ENCODE assay signal across 26 cellular contexts in the genomic region with DNA sequence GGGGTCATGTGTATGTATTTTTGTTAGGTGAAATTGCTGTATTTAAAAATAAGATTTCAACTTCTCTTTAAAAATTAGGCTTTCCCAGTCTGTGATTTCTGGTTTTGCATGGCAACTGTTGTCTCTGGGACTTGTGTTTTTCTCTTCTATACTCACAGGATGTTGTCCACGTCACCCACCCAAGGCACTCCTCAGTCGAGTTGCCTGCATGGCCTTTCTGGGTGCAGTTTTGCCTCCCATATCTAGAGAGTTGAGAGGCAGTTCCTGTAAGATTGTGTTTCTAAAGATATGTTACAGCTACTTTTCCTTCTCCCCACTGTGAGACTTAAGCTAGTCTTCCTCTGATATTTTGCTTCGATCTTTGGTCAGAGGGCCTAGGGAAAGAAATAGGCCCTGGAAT. TPM values are rescaled to one million over a fixed set of nuclear protein-coding genes. Genes with fewer than 3 reads are reported as not detected.
DNase-seq lines count a peak whose midpoint lies in the region; ATAC-seq, FAIRE-seq and TF ChIP-seq lines count a peak whose summit lies in the region.
"Had no signal": no experiment of that assay in that cellular context is flagged by ENCODE, and none has a peak within 500 bp of the region (broad histone marks: within the 10 kb centered on the region; RNA-seq: fewer than 3 reads in every experiment).

No MANE protein-coding gene starts in this region.

- no peak for DNase-seq in activated naive CD4-positive, alpha-beta T cell treated with anti-CD3 and anti-CD28 coated beads, Interleukin-2, amount 10 ng/mL, durations not matched to agents 7 days and 5 days
- DNase-seq in cardiac fibroblast (ENCODE audit: low read depth in 2 of 2), result peak; percentile 36 to 38
- no peak for DNase-seq in vagina (ENCODE audit: extremely low spot score in 2 of 2)
- DNase-seq in epidermal melanocyte (ENCODE audit: insufficient read length, low spot score), result no peak
- DNase-seq in HTR-8/SVneo (ENCODE audit: insufficient read length, low spot score), result no peak
- DNase-seq: ACHN; Caco-2; CD4-positive, alpha-beta memory T cell; DMS 273 treated with DMSO at 0.1 percent for 48 hours; DMS79 treated with DMSO at 0.1 percent for 48 hours; H7; KBM-7; NCI-H1092; NCI-H1436; NCI-H2029; NCI-H2227 treated with DMSO at 0.1 percent for 48 hours; NCI-H510A; NK-92 treated with Interleukin-12 subunit alpha and Interleukin-12 subunit beta, amount 100 ng/mL, for 24 hours; SIG-M5 had no signal

- no peaks in the 10 kb centered on the region for H3K36me3 Mint-ChIP-seq in activated naive CD4-positive, alpha-beta T cell treated with anti-CD3 and anti-CD28 coated beads, Interleukin-2, amount 50 U/mL, for 24 hours
- no peaks in the 10 kb centered on the region for H3K36me3 Mint-ChIP-seq in activated naive CD4-positive, alpha-beta T cell treated with anti-CD3 and anti-CD28 coated beads, Interleukin-2, amount 10 ng/mL, durations not matched to agents 7 days and 5 days
- no peaks in the 10 kb centered on the region for H3K36me3 Mint-ChIP-seq in nephron (ENCODE audit: low read depth)
- H3K36me3 Mint-ChIP-seq: CD4-positive, alpha-beta memory T cell had no signal

- FAIRE-seq in HTR-8/SVneo (lab: Jason Lieb, UNC), result no peak

- H3K9me3 ChIP-seq in vagina, result no peaks in the 10 kb centered on the region
- H3K9me3 ChIP-seq: BLaER1, Caco-2 had no signal

- peak overlapping the region; percentile 69 for H3K27ac Mint-ChIP-seq in activated naive CD4-positive, alpha-beta T cell treated with anti-CD3 and anti-CD28 coated beads, Interleukin-2, amount 50 U/mL, for 24 hours
- no peak overlapping the region for H3K27ac Mint-ChIP-seq in activated naive CD4-positive, alpha-beta T cell treated with anti-CD3 and anti-CD28 coated beads, Interleukin-2, amount 10 ng/mL, durations not matched to agents 7 days and 5 days
- peak overlapping the region in 2 of 3 experiments; percentile 91 to 95 for H3K27ac Mint-ChIP-seq in nephron

- no peaks in the 10 kb centered on the region for H3K9me3 Mint-ChIP-seq in activated naive CD4-positive, alpha-beta T cell treated with anti-CD3 and anti-CD28 coated beads, Interleukin-2, amount 50 U/mL, for 24 hours
- no peaks in the 10 kb centered on the region for H3K9me3 Mint-ChIP-seq in activated naive CD4-positive, alpha-beta T cell treated with anti-CD3 and anti-CD28 coated beads, Interleukin-2, amount 10 ng/mL, durations not matched to agents 7 days and 5 days
- H3K9me3 Mint-ChIP-seq in nephron, result no peaks in the 10 kb centered on the region
- H3K9me3 Mint-ChIP-seq: CD4-positive, alpha-beta memory T cell; HFFc6 had no signal

- no peak for TF ChIP-seq POLR2A in vagina (IDR thresholded peaks at IDR 0.05)

- no peak overlapping the region for H3K4me3 Mint-ChIP-seq in activated naive CD4-positive, alpha-beta T cell treated with anti-CD3 and anti-CD28 coated beads, Interleukin-2, amount 50 U/mL, for 24 hours
- H3K4me3 Mint-ChIP-seq in activated naive CD4-positive, alpha-beta T cell treated with anti-CD3 and anti-CD28 coated beads, Interleukin-2, amount 10 ng/mL, durations not matched to agents 7 days and 5 days, result no peak overlapping the region
- H3K4me3 Mint-ChIP-seq in nephron, result no peak overlapping the region
- H3K4me3 Mint-ChIP-seq: CD4-positive, alpha-beta memory T cell had no signal

- intact Hi-C loops in vagina (cut with DNase I), result no loop called here

- no peaks in the 10 kb centered on the region for H3K27me3 ChIP-seq in vagina
- H3K27me3 ChIP-seq: BLaER1 had no signal

- peak overlapping the region; percentile 36 for H3K27ac ChIP-seq in vagina
- H3K27ac ChIP-seq: 22Rv1, BLaER1, RWPE1 had no signal

- ATAC-seq in GM21619 (IDR thresholded peaks at IDR 0.05; ENCODE audit: unreplicated experiment), result no peak

- no peak for TF ChIP-seq CTCF in cardiac fibroblast (IDR thresholded peaks at IDR 0.05; ENCODE audit: low read depth, low read length)
- no peak for TF ChIP-seq CTCF in nephron (IDR thresholded peaks at IDR 0.05; ENCODE audit: unreplicated experiment in 3 of 3)
- TF ChIP-seq CTCF in vagina (IDR thresholded peaks at IDR 0.05), result no peak

- peaks cover 39% of the 10 kb centered on the region for H3K4me1 ChIP-seq in vagina
- H3K4me1 ChIP-seq: BLaER1 had no signal

- peaks cover 7% of the 10 kb centered on the region for H3K4me1 Mint-ChIP-seq in activated naive CD4-positive, alpha-beta T cell treated with anti-CD3 and anti-CD28 coated beads, Interleukin-2, amount 50 U/mL, for 24 hours
- H3K4me1 Mint-ChIP-seq in activated naive CD4-positive, alpha-beta T cell treated with anti-CD3 and anti-CD28 coated beads, Interleukin-2, amount 10 ng/mL, durations not matched to agents 7 days and 5 days, result peaks cover 9% of the 10 kb centered on the region
- peaks cover 55% of the 10 kb centered on the region for H3K4me1 Mint-ChIP-seq in nephron

- H3K27me3 Mint-ChIP-seq in activated naive CD4-positive, alpha-beta T cell treated with anti-CD3 and anti-CD28 coated beads, Interleukin-2, amount 50 U/mL, for 24 hours, result no peaks in the 10 kb centered on the region
- H3K27me3 Mint-ChIP-seq in activated naive CD4-positive, alpha-beta T cell treated with anti-CD3 and anti-CD28 coated beads, Interleukin-2, amount 10 ng/mL, durations not matched to agents 7 days and 5 days, result no peaks in the 10 kb centered on the region
- H3K27me3 Mint-ChIP-seq in nephron (ENCODE audit: low read depth), result no peaks in the 10 kb centered on the region
- H3K27me3 Mint-ChIP-seq: CD4-positive, alpha-beta memory T cell had no signal

- CTCF ChIA-PET in activated naive CD4-positive, alpha-beta T cell treated with anti-CD3 and anti-CD28 coated beads, Interleukin-2, amount 10 ng/mL, durations not matched to agents 7 days and 5 days (lab: Charles Lee), result no interaction called here

- no peaks in the 10 kb centered on the region for H3K36me3 ChIP-seq in vagina
- H3K36me3 ChIP-seq: BLaER1 had no signal

- H3K4me3 ChIP-seq in cardiac fibroblast (replicated peaks in 1 of 2; ENCODE audit: low read depth in 2 of 2, low read length in 2 of 2) (no peak overlapping the region), vagina (no peak overlapping the region)
- H3K4me3 ChIP-seq: BLaER1 had no signal

RNA-seq across cellular contexts. Expression of a gene that starts 2.3 kb away (rescaled TPM):
- 2.9 TPM for total RNA-seq in vagina
- total RNA-seq: Caco-2; CD4-positive, alpha-beta memory T cell; H7 had no signal

RNA-seq across cellular contexts. Expression of a gene that starts 51.2 kb away (rescaled TPM):
- 10.8 TPM for total RNA-seq in vagina
- total RNA-seq: Caco-2; CD4-positive, alpha-beta memory T cell; H7 had no signal

Comparison
In these comparisons a context has a peak if more than half of its experiments do, and no peak if none do; other contexts are left out.
1. DNase-seq: peak in cardiac fibroblast (2 of 2); none in activated naive CD4-positive, alpha-beta T cell treated with anti-CD3 and anti-CD28 coated beads, Interleukin-2, amount 10 ng/mL, durations not matched to agents 7 days and 5 days (single experiment), vagina (0 of 2), epidermal melanocyte (single experiment) and HTR-8/SVneo (single experiment).